In the genomic region with DNA sequence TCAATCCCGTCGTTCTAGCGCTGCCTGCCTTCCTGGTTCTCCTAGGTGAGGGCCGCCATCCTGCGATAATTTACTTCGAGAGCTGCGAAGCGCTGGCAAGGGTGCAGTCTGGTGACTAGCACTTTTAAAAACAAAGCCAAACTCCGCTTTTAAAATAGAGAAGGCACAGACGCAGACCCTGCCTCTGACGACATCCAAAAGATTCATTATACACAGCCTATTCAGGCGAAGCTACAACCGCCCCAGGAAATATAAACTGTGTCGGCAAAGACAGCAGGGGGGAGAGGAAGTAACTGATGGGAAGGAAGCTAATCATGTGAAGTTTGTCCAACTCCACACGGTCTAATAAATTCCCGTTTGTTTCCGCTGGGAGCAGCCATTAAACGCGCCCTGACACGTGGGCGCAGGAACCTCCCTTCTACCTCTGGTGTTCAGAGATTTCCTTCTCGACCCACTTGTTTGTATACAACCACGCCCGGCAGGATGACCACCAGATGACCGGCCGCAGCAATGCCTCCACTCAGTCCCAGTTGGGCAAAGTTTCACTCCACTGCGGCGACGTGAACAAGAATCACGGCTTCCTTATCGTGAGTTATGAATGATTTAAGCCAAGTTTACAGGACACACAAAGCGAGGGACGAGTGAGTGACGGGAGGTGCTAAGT, we compare ENCODE assay signal across 8 cellular contexts. TPM values are rescaled to one million over a fixed set of nuclear protein-coding genes. Genes with fewer than 3 reads are reported as not detected.
A peak's percentile ranks its signal among the peaks of the same experiment; 100 is the strongest.
DNase-seq lines count a peak whose midpoint lies in the region; ATAC-seq and TF ChIP-seq lines count a peak whose summit lies in the region.

No MANE protein-coding gene starts in this region.

- ATAC-seq in GM18861 (IDR thresholded peaks at IDR 0.05; ENCODE audit: unreplicated experiment), result no peak

- in situ Hi-C loops in ACHN (cut with HindIII; ENCODE audit: low pct_ligation_motif_present, low pct_unique_long_range_greater_than_20kb, low sequenced_read_pairs), result no loop called here

- H3K4me3 ChIP-seq in GM12865 (ENCODE audit: low read depth, low read length) (peak overlapping the region; percentile 22; the same call in 1 of the 2 replicates), cardiac fibroblast (replicated peaks in 1 of 2; ENCODE audit: low read depth in 2 of 2, low read length in 2 of 2) (peak overlapping the region; percentile 85 to 93), spleen (peak overlapping the region; percentile 52 to 79 (median 60))

- peak overlapping the region; percentile 73 to 89 (median 87) for H3K27ac ChIP-seq in spleen

- TF ChIP-seq POLR2A in spleen (IDR thresholded peaks at IDR 0.05), result peak in 1 of 3 donors; percentile 57

- peak; percentile 70 for DNase-seq in ACHN
- no peak for DNase-seq in GM12865 (ENCODE audit: low read depth)
- DNase-seq in NCI-H82 (lab: John Stamatoyannopoulos, UW), result peak; percentile 75
- DNase-seq in cardiac fibroblast (ENCODE audit: low read depth in 2 of 2), result peak; percentile 74 to 81
- DNase-seq in islet precursor cell, result peak; percentile 73
- peak; percentile 82 for DNase-seq in spleen
- no peak for DNase-seq in activated CD4-positive, alpha-beta T cell treated with anti-CD3 and anti-CD28 coated beads, Interleukin-2, amount 50 U/mL, for 1 hour

- 1 to 2% (median 1%) methylated on average over 34 of the region's 34 CpGs for WGBS in spleen, 5 donors

- intact Hi-C loops in spleen (cut with DNase I; ENCODE audit: low total_unique reads), result loop anchor here (10.0 kb wide), 1 partner anchor 67 kb away; no protein-coding TSS in a partner anchor

- TF ChIP-seq CTCF in GM12865 (IDR thresholded peaks at IDR 0.05; ENCODE audit: insufficient read depth, low read depth, low read length, missing control alignments), result no peak
- no peak for TF ChIP-seq CTCF in cardiac fibroblast (IDR thresholded peaks at IDR 0.05; ENCODE audit: low read depth, low read length)
- peak in 1 of 11 experiments; percentile 13 for TF ChIP-seq CTCF in spleen (IDR thresholded peaks at IDR 0.05 in 8 of 11, conservative IDR thresholded peaks at IDR 0.05 in 3 of 11)

- no peaks in the 10 kb centered on the region for H3K36me3 ChIP-seq in spleen

- H3K27me3 ChIP-seq in spleen (replicated peaks in 1 of 7), result peaks cover 0 to 68% (median 24%) of the 10 kb centered on the region in 7 donors

- H3K4me1 ChIP-seq in spleen, result peaks cover 0 to 51% (median 28%) of the 10 kb centered on the region in 6 donors

- no peaks in the 10 kb centered on the region for H3K9me3 ChIP-seq in spleen

RNA-seq across cellular contexts. Expression of gene GNG12, which starts 1.3 kb away (rescaled TPM):
- 100 to 1,000 TPM in 2 of 7 donors, 10 to 100 TPM in 5; 52.3 to 102 (median 88.0) TPM for total RNA-seq in spleen
- 10 to 100 TPM; 15.2 to 36.5 (median 16.2) TPM for polyA plus RNA-seq in spleen

Comparison
In these comparisons a context has a peak if more than half of its experiments do, and no peak if none do; other contexts are left out.
1. DNase-seq: peak in ACHN (single experiment), NCI-H82 (single experiment), cardiac fibroblast (2 of 2), islet precursor cell (single experiment) and spleen (single experiment); none in GM12865 (single experiment) and activated CD4-positive, alpha-beta T cell treated with anti-CD3 and anti-CD28 coated beads, Interleukin-2, amount 50 U/mL, for 1 hour (single experiment).
2. H3K4me3 ChIP-seq: peak in every context shown above with its lines; median percentile 89 in cardiac fibroblast; 60 in spleen; 22 in GM12865.